In the genomic region with DNA sequence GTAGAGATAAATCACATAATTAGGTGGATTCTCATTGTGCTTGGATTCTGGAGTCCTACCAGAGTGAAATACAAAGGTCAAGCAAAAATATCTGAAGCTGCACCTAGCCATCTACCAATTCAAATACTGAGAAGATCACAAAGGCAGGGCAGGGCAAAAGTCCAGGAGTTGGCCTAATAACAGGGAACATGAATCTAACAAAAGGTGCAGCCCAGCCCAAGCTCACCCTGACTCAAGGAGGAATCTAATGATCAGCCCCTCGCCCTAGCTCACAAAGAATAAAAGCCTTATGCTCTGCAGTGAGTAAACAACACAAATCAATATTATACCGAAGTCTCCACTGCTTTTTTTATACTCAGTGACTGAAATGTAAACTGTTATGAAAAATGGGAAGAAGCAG, we compare ENCODE assay signal across 13 cellular contexts. TPM values are rescaled to one million over a fixed set of nuclear protein-coding genes. Genes with fewer than 3 reads are reported as not detected.
"Had no signal": no experiment of that assay in that cellular context is flagged by ENCODE, and none has a peak within 500 bp of the region (broad histone marks: within the 10 kb centered on the region; RNA-seq: fewer than 3 reads in every experiment).

No MANE protein-coding gene starts in this region.

- DNase-seq: activated CD4-positive, alpha-beta memory T cell treated with anti-CD3 and anti-CD28 coated beads for 36 hours; activated gamma-delta T cell; activated T-cell treated with anti-CD3 and anti-CD28 coated beads, Interleukin-2, amount 50 U/mL, for 48 hours; foreskin melanocyte; heart left ventricle; left lung; mesenchymal stem cell had no signal

- H3K27ac Mint-ChIP-seq: activated CD4-positive, alpha-beta memory T cell treated with anti-CD3 and anti-CD28 coated beads for 36 hours; activated naive CD8-positive, alpha-beta T cell; stimulated activated effector memory CD8-positive, alpha-beta T cell treated with anti-CD3 and anti-CD28 coated beads, Interleukin-12 subunit alpha, Interleukin-12 subunit beta, amount 100 ng/mL, for 72 hours; type B pancreatic cell had no signal

- H3K4me1 Mint-ChIP-seq: stimulated activated effector memory CD8-positive, alpha-beta T cell treated with anti-CD3 and anti-CD28 coated beads, Interleukin-12 subunit alpha, Interleukin-12 subunit beta, amount 100 ng/mL, for 72 hours had no signal

- H3K36me3 Mint-ChIP-seq: activated CD4-positive, alpha-beta memory T cell treated with anti-CD3 and anti-CD28 coated beads for 36 hours; activated naive CD8-positive, alpha-beta T cell; stimulated activated effector memory CD8-positive, alpha-beta T cell treated with anti-CD3 and anti-CD28 coated beads, Interleukin-12 subunit alpha, Interleukin-12 subunit beta, amount 100 ng/mL, for 72 hours had no signal

- FAIRE-seq: islet of Langerhans had no signal

- H3K36me3 ChIP-seq: breast epithelium, heart left ventricle, left lung had no signal

- H3K27me3 Mint-ChIP-seq: type B pancreatic cell had no signal

- H3K27ac ChIP-seq: breast epithelium, heart left ventricle, left lung had no signal

- H3K4me3 Mint-ChIP-seq: activated CD4-positive, alpha-beta memory T cell treated with anti-CD3 and anti-CD28 coated beads for 36 hours; activated naive CD8-positive, alpha-beta T cell; stimulated activated effector memory CD8-positive, alpha-beta T cell treated with anti-CD3 and anti-CD28 coated beads, Interleukin-12 subunit alpha, Interleukin-12 subunit beta, amount 100 ng/mL, for 72 hours; type B pancreatic cell had no signal

- H3K4me1 ChIP-seq: breast epithelium had no signal

- H3K9me3 ChIP-seq: breast epithelium, left lung had no signal

- H3K4me3 ChIP-seq: breast epithelium, heart left ventricle, left lung had no signal

- H3K27me3 ChIP-seq: breast epithelium, heart left ventricle, left lung had no signal

RNA-seq across cellular contexts. Expression of a gene that starts 49.3 kb away (rescaled TPM):
- total RNA-seq: activated CD4-positive, alpha-beta memory T cell treated with anti-CD3 and anti-CD28 coated beads for 36 hours; T-helper 2 cell treated with Interferon-gamma antibody and Interleukin-4, amounts not matched to agents 100 ng/mL and 5 ng/mL, for 36 hours had no signal
